ENCODE assay signal across 11 cellular contexts in genomic region chr9:95266649-95267048, GRCh38. TPM values are rescaled to one million over a fixed set of nuclear protein-coding genes. Genes with fewer than 3 reads are reported as not detected.
DNase-seq lines count a peak whose midpoint lies in the region; ATAC-seq and TF ChIP-seq lines count a peak whose summit lies in the region.
"Had no signal": no experiment of that assay in that cellular context is flagged by ENCODE, and none has a peak within 500 bp of the region (broad histone marks: within the 10 kb centered on the region; RNA-seq: fewer than 3 reads in every experiment).

No MANE protein-coding gene starts in this region.

- in situ Hi-C loops in GM13976 (cut with MboI; ENCODE audit: low sequenced_read_pairs, unreplicated experiment): no loop called here

- DNase-seq in GM13976 (ENCODE audit: low spot score) (peak; percentile 48), AG08396 (ENCODE audit: low spot score) (no peak), NCI-H446 (lab: John Stamatoyannopoulos, UW) (no peak), NCI-H526 (lab: John Stamatoyannopoulos, UW) (no peak)
- no peak for DNase-seq in activated CD8-positive, alpha-beta T cell treated with anti-CD3 and anti-CD28 coated beads, Interleukin-2, amount 10 ng/mL, durations not matched to agents 7 days and 5 days
- no peak for DNase-seq in stimulated activated CD4-positive, alpha-beta T cell treated with anti-CD3 and anti-CD28 coated beads, Interleukin-4, amount 100 ng/mL, for 4 hours
- DNase-seq: left lung, NCI-H226, SJCRH30 had no signal

- POLR2A ChIA-PET in activated CD8-positive, alpha-beta T cell treated with anti-CD3 and anti-CD28 coated beads, Interleukin-2, amount 10 ng/mL, durations not matched to agents 7 days and 5 days (lab: Charles Lee): no interaction called here

- peak overlapping the region; percentile 84 for H3K27ac Mint-ChIP-seq in activated CD8-positive, alpha-beta T cell treated with anti-CD3 and anti-CD28 coated beads, Interleukin-2, amount 10 ng/mL, durations not matched to agents 7 days and 5 days

- CTCF ChIA-PET in activated CD8-positive, alpha-beta T cell treated with anti-CD3 and anti-CD28 coated beads, Interleukin-2, amount 10 ng/mL, durations not matched to agents 7 days and 5 days (lab: Charles Lee): interaction anchor here (1.3 kb wide), 1 partner anchor 585 kb away, joined by 3 read pairs; no protein-coding TSS in a partner anchor

- peak; percentile 84 for ATAC-seq in GM19438 (IDR thresholded peaks at IDR 0.05; ENCODE audit: low read depth, unreplicated experiment)
- ATAC-seq in HG02981 (IDR thresholded peaks at IDR 0.05; ENCODE audit: unreplicated experiment): peak; percentile 72
- ATAC-seq in activated CD8-positive, alpha-beta T cell treated with anti-CD3 and anti-CD28 coated beads, Interleukin-2, amount 10 ng/mL, durations not matched to agents 7 days and 5 days: peak; percentile 76
- ATAC-seq: left lung had no signal

- peaks cover 6% of the 10 kb centered on the region for H3K36me3 Mint-ChIP-seq in activated CD8-positive, alpha-beta T cell treated with anti-CD3 and anti-CD28 coated beads, Interleukin-2, amount 10 ng/mL, durations not matched to agents 7 days and 5 days (ENCODE audit: low read depth)

- peak overlapping the region; percentile 38 for H3K4me3 Mint-ChIP-seq in activated CD8-positive, alpha-beta T cell treated with anti-CD3 and anti-CD28 coated beads, Interleukin-2, amount 10 ng/mL, durations not matched to agents 7 days and 5 days

- no peak for TF ChIP-seq CTCF in GM13976 (IDR thresholded peaks at IDR 0.05; ENCODE audit: borderline replicate concordance, control extremely low read depth, extremely low read depth, insufficient read depth, missing control alignments)

- peaks cover 41% of the 10 kb centered on the region for H3K4me1 Mint-ChIP-seq in activated CD8-positive, alpha-beta T cell treated with anti-CD3 and anti-CD28 coated beads, Interleukin-2, amount 10 ng/mL, durations not matched to agents 7 days and 5 days (ENCODE audit: low read depth)

- no peaks in the 10 kb centered on the region for H3K9me3 Mint-ChIP-seq in activated CD8-positive, alpha-beta T cell treated with anti-CD3 and anti-CD28 coated beads, Interleukin-2, amount 10 ng/mL, durations not matched to agents 7 days and 5 days (ENCODE audit: insufficient read depth)

- peaks cover 2% of the 10 kb centered on the region for H3K27me3 Mint-ChIP-seq in activated CD8-positive, alpha-beta T cell treated with anti-CD3 and anti-CD28 coated beads, Interleukin-2, amount 10 ng/mL, durations not matched to agents 7 days and 5 days (ENCODE audit: low read depth)

RNA-seq across cellular contexts. Expression of gene FANCC, which starts 50.9 kb away (rescaled TPM):
- total RNA-seq in activated CD8-positive, alpha-beta T cell treated with anti-CD3 and anti-CD28 coated beads, Interleukin-2, amount 10 ng/mL, durations not matched to agents 7 days and 5 days: 10 to 100 TPM; 18.2 to 19.0 TPM
